ENCODE assay signal across 23 cellular contexts in the genomic region with DNA sequence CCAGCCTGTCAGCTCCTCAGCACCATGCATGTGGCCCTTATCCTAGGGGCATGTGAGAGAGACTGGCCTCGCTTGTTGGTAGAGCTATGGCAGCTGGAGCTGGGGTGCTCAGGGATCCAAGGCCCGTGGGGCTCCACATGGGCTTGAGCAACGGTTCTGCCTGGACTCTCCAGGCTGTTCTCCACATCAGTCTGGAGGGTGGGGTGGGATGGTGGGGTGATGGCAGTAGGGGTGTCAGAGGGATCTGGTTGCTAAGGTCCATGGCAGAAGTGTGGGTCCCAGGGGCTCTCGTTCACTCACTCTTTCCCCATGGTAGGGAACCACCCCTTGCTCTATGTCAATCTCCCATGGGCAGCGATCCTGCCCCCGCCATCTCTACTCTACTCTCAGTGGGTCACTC.
"Had no signal": no experiment of that assay in that cellular context is flagged by ENCODE, and none has a peak within 500 bp of the region (broad histone marks: within the 10 kb centered on the region; RNA-seq: fewer than 3 reads in every experiment).

No MANE protein-coding gene starts in this region.

- ATAC-seq: Panc1, PC-3, SK-N-SH treated with all-trans-retinoic acid at 6 μM for 48 hours had no signal

- H3K27me3 ChIP-seq: SJCRH30 had no signal

- H3K4me3 ChIP-seq: SJCRH30 had no signal

- H3K36me3 ChIP-seq: SJCRH30 had no signal

- H3K27ac ChIP-seq: HL-60, RWPE1, SJCRH30 had no signal

- DNase-seq: Kasumi-1, KBM-7, NCI-H1092, NCI-H1105 treated with DMSO at 0.1 percent for 48 hours, NCI-H1417 treated with DMSO at 0.1 percent for 48 hours, NCI-H146, NCI-H1694 treated with DMSO at 0.1 percent for 48 hours, NCI-H2029, NCI-H2081 treated with DMSO at 0.1 percent for 48 hours, NCI-H2171, NCI-H226, NCI-H446, NCI-H510A, NCI-H524 treated with DMSO at 0.1 percent for 48 hours, NCI-H69, NCI-H774, PC-3, SHP77 treated with DMSO at 0.1 percent for 48 hours, SJCRH30 had no signal

- H3K4me1 ChIP-seq: SJCRH30 had no signal

- H3K9me3 ChIP-seq: SJCRH30 had no signal
